ENCODE assay signal across 8 cellular contexts in the genomic region with DNA sequence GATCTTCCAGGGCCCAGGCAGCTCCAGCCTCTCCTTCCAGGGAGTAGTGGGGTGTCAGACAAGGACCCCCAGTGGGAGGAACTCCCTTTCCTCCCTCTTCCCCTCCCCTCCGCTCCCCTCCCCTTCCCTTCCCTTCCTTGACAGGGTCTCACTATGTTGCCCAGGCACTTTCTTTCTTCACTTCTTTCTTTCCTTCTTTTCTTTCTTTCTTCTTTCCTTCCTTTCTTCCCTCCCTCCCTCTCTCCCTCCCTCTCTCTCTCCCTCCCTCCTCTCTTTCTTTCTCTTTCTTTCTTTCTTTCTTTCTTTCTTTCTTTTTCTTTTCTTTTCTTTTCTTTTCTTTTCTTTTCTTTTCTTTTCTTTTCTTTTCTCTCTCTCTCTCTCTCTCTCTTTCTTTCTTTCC.
A peak's percentile ranks its signal among the peaks of the same experiment; 100 is the strongest.
DNase-seq lines count a peak whose midpoint lies in the region; ATAC-seq, FAIRE-seq and TF ChIP-seq lines count a peak whose summit lies in the region.
"Not testable (repeated sequence)": the region's sequence is repeated elsewhere in the genome, so short reads cannot be mapped to it uniquely, and the experiment has no call there.

No MANE protein-coding gene starts in this region.

- H3K4me3 ChIP-seq in CD8-positive, alpha-beta T cell (ENCODE audit: low read depth, low read length) = peak overlapping the region; percentile 51
- not testable (repeated sequence) for H3K4me3 ChIP-seq in KMS-11 (IDR thresholded peaks at IDR 0.05; ENCODE audit: insufficient read depth, low read depth, low read length); transverse colon
- peak overlapping the region; percentile 76 for H3K4me3 ChIP-seq in OCI-LY7 (ENCODE audit: low read depth, low read length, poor library complexity, severe bottlenecking)
- H3K4me3 ChIP-seq in GM12878 = peak overlapping the region; percentile 35

- RAD21 ChIA-PET in GM12878 (lab: Charles Lee; ENCODE audit: unreplicated experiment) = interaction anchor here (0.7 to 1.2 kb wide), 5 partner anchors 12 to 292 kb away, joined by 3 to 4 read pairs (median 3); no protein-coding TSS in a partner anchor

- H3K27me3 ChIP-seq in CD8-positive, alpha-beta T cell (ENCODE audit: insufficient read depth, low read length); KMS-11 (ENCODE audit: insufficient read depth, low read depth); GM12878 (replicated peaks in 1 of 2; ENCODE audit: control insufficient read depth in 2 of 2, insufficient read depth in 2 of 2, low read length in 1 of 2); transverse colon: not testable (repeated sequence)

- SMC1A ChIA-PET in GM12878 (lab: Charles Lee; ENCODE audit: uncharacterized antibody, unreplicated experiment) = interaction anchor here (1.1 to 1.9 kb wide), 2 partner anchors 23 to 34 kb away, joined by 3 to 7 read pairs; no protein-coding TSS in a partner anchor

- peaks cover 47% of the 10 kb centered on the region for H3K4me1 Mint-ChIP-seq in CD8-positive, alpha-beta T cell (ENCODE audit: low read depth)
- peaks cover 52% of the 10 kb centered on the region for H3K4me1 Mint-ChIP-seq in activated CD4-positive, alpha-beta T cell treated with anti-CD3 and anti-CD28 coated beads, Interleukin-2, amount 10 ng/mL, durations not matched to agents 24 days and 14 days
- H3K4me1 Mint-ChIP-seq in activated T-helper 17 cell treated with anti-CD3 and anti-CD28 coated beads, Interleukin-2, amount 50 U/mL, for 72 hours = peaks cover 15% of the 10 kb centered on the region
- peaks cover 30 to 37% of the 10 kb centered on the region in 2 donors for H3K4me1 Mint-ChIP-seq in natural killer cell treated with Interleukin-12 subunit alpha and Interleukin-12 subunit beta and Interleukin-15 and Interleukin-18, amount 100 ng/mL, for 72 hours (ENCODE audit: low read depth in 2 of 2)

- not testable (repeated sequence) for H3K79me2 ChIP-seq in KMS-11 (ENCODE audit: insufficient read depth, low read depth); GM12878 (ENCODE audit: control insufficient read depth, insufficient read depth, low read length)
- H3K79me2 ChIP-seq in OCI-LY7 (ENCODE audit: insufficient read depth, low read depth, low read length) = peaks cover 22% of the 10 kb centered on the region

- in situ Hi-C loops in GM12878 (cut with MboI); transverse colon (cut with MboI; ENCODE audit: low pct_ligation_motif_present in 1 of 4, low pct_unique_long_range_greater_than_20kb in 1 of 4, low sequenced_read_pairs in 3 of 4): not testable (repeated sequence)

- H3K36me3 Mint-ChIP-seq in CD8-positive, alpha-beta T cell; activated CD4-positive, alpha-beta T cell treated with anti-CD3 and anti-CD28 coated beads, Interleukin-2, amount 10 ng/mL, durations not matched to agents 24 days and 14 days (ENCODE audit: low read depth); natural killer cell treated with Interleukin-12 subunit alpha and Interleukin-12 subunit beta and Interleukin-15 and Interleukin-18, amount 100 ng/mL, for 72 hours: not testable (repeated sequence)
- H3K36me3 Mint-ChIP-seq in activated T-helper 17 cell treated with anti-CD3 and anti-CD28 coated beads, Interleukin-2, amount 50 U/mL, for 72 hours (ENCODE audit: low read depth) = peaks cover 68% of the 10 kb centered on the region

- not testable (repeated sequence) for FAIRE-seq in GM12878 (lab: Jason Lieb, UNC)

- not testable (repeated sequence) for TF ChIP-seq POLR2A in GM12878 (IDR thresholded peaks at IDR 0.05; ENCODE audit: low read depth, low read length); transverse colon (IDR thresholded peaks at IDR 0.05)

- POLR2A ChIA-PET in CD8-positive, alpha-beta T cell (lab: Charles Lee) = not testable (repeated sequence)
- POLR2A ChIA-PET in OCI-LY7 (lab: Charles Lee) = interaction anchor here (0.6 to 1.1 kb wide), 6 partner anchors 10 to 1530 kb away, joined by 4 to 6 read pairs (median 4); no protein-coding TSS in a partner anchor
- POLR2A ChIA-PET in GM12878 (lab: Charles Lee) = interaction anchor here (0.6 to 0.7 kb wide), 2 partner anchors 220 to 644 kb away, joined by 3 to 6 read pairs; no protein-coding TSS in a partner anchor

- not testable (repeated sequence) for BruUV-seq in OCI-LY7 (replicated peaks; lab: Mats Ljungman, UMichigan); GM12878 (replicated peaks; lab: Mats Ljungman, UMichigan)

- not testable (repeated sequence) for ATAC-seq in CD8-positive, alpha-beta T cell; activated T-helper 17 cell treated with anti-CD3 and anti-CD28 coated beads, Interleukin-2, amount 50 U/mL, for 72 hours (replicated peaks); GM12878; natural killer cell treated with Interleukin-12 subunit alpha and Interleukin-12 subunit beta and Interleukin-15 and Interleukin-18, amount 100 ng/mL, for 72 hours

- H3K9me3 ChIP-seq in CD8-positive, alpha-beta T cell (ENCODE audit: low read length); OCI-LY7 (ENCODE audit: low read length); GM12878 (replicated peaks; ENCODE audit: control insufficient read depth, insufficient read depth, low read length); transverse colon: not testable (repeated sequence)

- intact Hi-C loops in CD8-positive, alpha-beta T cell (cut with DNase I, micrococcal nuclease) = loop anchor here (5.0 to 10.0 kb wide), 6 partner anchors 171 to 1749 kb away; a partner anchor contains a TSS
- intact Hi-C loops in OCI-LY7 (cut with micrococcal nuclease; ENCODE audit: unreplicated experiment) = loop anchor here (5.0 to 10.0 kb wide), 4 partner anchors 326 to 1671 kb away; a partner anchor contains a TSS
- intact Hi-C loops in activated CD4-positive, alpha-beta T cell treated with anti-CD3 and anti-CD28 coated beads, Interleukin-2, amount 10 ng/mL, durations not matched to agents 24 days and 14 days (cut with micrococcal nuclease) = loop anchor here (10.0 kb wide), 2 partner anchors 609 to 1219 kb away; a partner anchor contains a TSS
- intact Hi-C loops in GM12878 (cut with micrococcal nuclease; ENCODE audit: unreplicated experiment); transverse colon (cut with DNase I; ENCODE audit: low total_unique reads): not testable (repeated sequence)

- H3K4me2 ChIP-seq in KMS-11 (peak overlapping the region; percentile 86; the same call in 1 of the 2 replicates), OCI-LY7 (ENCODE audit: low read length) (peak overlapping the region; percentile 99), GM12878 (ENCODE audit: control insufficient read depth, insufficient read depth) (peak overlapping the region; percentile 94)

- 45% methylated on average over 1 of the region's 1 CpG for WGBS in GM12878 (ENCODE audit: insufficient coverage, insufficient replicate concordance, low lambda C conversion rate, missing lambda C conversion rate)
- WGBS in transverse colon (ENCODE audit: low coverage in 1 of 2), 2 donors = 100% methylated on average over 1 of the region's 1 CpG; no CpG with 5 or more reads in 1 of the 2 donors

- H3K27ac ChIP-seq in CD8-positive, alpha-beta T cell (ENCODE audit: low read depth, low read length) = peak overlapping the region; percentile 69
- H3K27ac ChIP-seq in KMS-11 (peak overlapping the region; percentile 89), OCI-LY7 (ENCODE audit: low read depth, low read length, poor library complexity, severe bottlenecking) (peak overlapping the region; percentile 100), GM12878 (ENCODE audit: control insufficient read depth, insufficient read depth) (peak overlapping the region; percentile 99), transverse colon (peak overlapping the region in 3 of 4 donors; percentile 41 to 80 (median 52))

- not testable (repeated sequence) for H3K36me3 ChIP-seq in CD8-positive, alpha-beta T cell (ENCODE audit: insufficient read depth, low read length); KMS-11 (ENCODE audit: insufficient read depth); OCI-LY7 (ENCODE audit: insufficient read depth, low read length); GM12878 (ENCODE audit: control insufficient read depth in 2 of 2, insufficient read depth in 2 of 2, low read length in 1 of 2); transverse colon

- not testable (repeated sequence) for H3K9me3 Mint-ChIP-seq in CD8-positive, alpha-beta T cell; activated CD4-positive, alpha-beta T cell treated with anti-CD3 and anti-CD28 coated beads, Interleukin-2, amount 10 ng/mL, durations not matched to agents 24 days and 14 days; activated T-helper 17 cell treated with anti-CD3 and anti-CD28 coated beads, Interleukin-2, amount 50 U/mL, for 72 hours; natural killer cell treated with Interleukin-12 subunit alpha and Interleukin-12 subunit beta and Interleukin-15 and Interleukin-18, amount 100 ng/mL, for 72 hours

- H3K4me3 Mint-ChIP-seq in CD8-positive, alpha-beta T cell = peak overlapping the region; percentile 86
- H3K4me3 Mint-ChIP-seq in activated CD4-positive, alpha-beta T cell treated with anti-CD3 and anti-CD28 coated beads, Interleukin-2, amount 10 ng/mL, durations not matched to agents 24 days and 14 days = peak overlapping the region; percentile 93
- H3K4me3 Mint-ChIP-seq in activated T-helper 17 cell treated with anti-CD3 and anti-CD28 coated beads, Interleukin-2, amount 50 U/mL, for 72 hours = peak overlapping the region; percentile 93
- peak overlapping the region; percentile 56 for H3K4me3 Mint-ChIP-seq in natural killer cell treated with Interleukin-12 subunit alpha and Interleukin-12 subunit beta and Interleukin-15 and Interleukin-18, amount 100 ng/mL, for 72 hours

- H3K27me3 Mint-ChIP-seq in CD8-positive, alpha-beta T cell (ENCODE audit: low read depth); activated CD4-positive, alpha-beta T cell treated with anti-CD3 and anti-CD28 coated beads, Interleukin-2, amount 10 ng/mL, durations not matched to agents 24 days and 14 days; activated T-helper 17 cell treated with anti-CD3 and anti-CD28 coated beads, Interleukin-2, amount 50 U/mL, for 72 hours; natural killer cell treated with Interleukin-12 subunit alpha and Interleukin-12 subunit beta and Interleukin-15 and Interleukin-18, amount 100 ng/mL, for 72 hours: not testable (repeated sequence)

- not testable (repeated sequence) for DNase-seq in CD8-positive, alpha-beta T cell; OCI-LY7 (ENCODE audit: low spot score); activated CD4-positive, alpha-beta T cell treated with anti-CD3 and anti-CD28 coated beads, Interleukin-2, amount 10 ng/mL, durations not matched to agents 24 days and 14 days; GM12878 (ENCODE audit: low read depth, low spot score); natural killer cell treated with Interleukin-12 subunit alpha and Interleukin-12 subunit beta and Interleukin-15 and Interleukin-18, amount 100 ng/mL, for 72 hours (ENCODE audit: low spot score); transverse colon

- peak overlapping the region; percentile 95 for H3K27ac Mint-ChIP-seq in CD8-positive, alpha-beta T cell
- H3K27ac Mint-ChIP-seq in activated CD4-positive, alpha-beta T cell treated with anti-CD3 and anti-CD28 coated beads, Interleukin-2, amount 10 ng/mL, durations not matched to agents 24 days and 14 days = peak overlapping the region; percentile 98
- peak overlapping the region; percentile 92 for H3K27ac Mint-ChIP-seq in activated T-helper 17 cell treated with anti-CD3 and anti-CD28 coated beads, Interleukin-2, amount 50 U/mL, for 72 hours
- peak overlapping the region; percentile 79 to 98 for H3K27ac Mint-ChIP-seq in natural killer cell treated with Interleukin-12 subunit alpha and Interleukin-12 subunit beta and Interleukin-15 and Interleukin-18, amount 100 ng/mL, for 72 hours

- H3K4me1 ChIP-seq in CD8-positive, alpha-beta T cell (ENCODE audit: insufficient read depth, low read length) = peaks cover 41% of the 10 kb centered on the region
- H3K4me1 ChIP-seq in KMS-11 (ENCODE audit: low read depth, poor library complexity, severe bottlenecking) (peaks cover 69% of the 10 kb centered on the region), OCI-LY7 (ENCODE audit: insufficient read depth, low read length, poor library complexity, severe bottlenecking) (peaks cover 75% of the 10 kb centered on the region), GM12878 (ENCODE audit: control insufficient read depth, insufficient read depth, low read length) (peaks cover 40% of the 10 kb centered on the region)
- not testable (repeated sequence) for H3K4me1 ChIP-seq in transverse colon

- TF ChIP-seq CTCF in CD8-positive, alpha-beta T cell (IDR thresholded peaks at IDR 0.05); KMS-11 (conservative IDR thresholded peaks at IDR 0.05; ENCODE audit: low read depth, low read length); OCI-LY7 (conservative IDR thresholded peaks at IDR 0.05; ENCODE audit: low read length); GM12878 (IDR thresholded peaks at IDR 0.05 in 2 of 3, conservative IDR thresholded peaks at IDR 0.05 in 1 of 3; ENCODE audit: control insufficient read depth in 2 of 3, extremely low read depth in 1 of 3, insufficient read depth in 1 of 3, low read depth in 3 of 3, low read length in 3 of 3); transverse colon (IDR thresholded peaks at IDR 0.05): not testable (repeated sequence)

- not testable (repeated sequence) for H3K9ac ChIP-seq in KMS-11
- H3K9ac ChIP-seq in GM12878 (ENCODE audit: control insufficient read depth, insufficient read depth, low read length) = peak overlapping the region; percentile 82

- H4K20me1 ChIP-seq in KMS-11 (ENCODE audit: insufficient read depth); OCI-LY7 (ENCODE audit: insufficient read depth, low read length); GM12878 (ENCODE audit: control insufficient read depth, insufficient read depth): not testable (repeated sequence)

- not testable (repeated sequence) for TF ChIP-seq EP300 in GM12878 (IDR thresholded peaks at IDR 0.05; ENCODE audit: borderline replicate concordance in 1 of 2, control insufficient read depth in 1 of 2, low read depth in 2 of 2, low read length in 2 of 2); transverse colon (IDR thresholded peaks at IDR 0.05; ENCODE audit: low read depth)

- CTCF ChIA-PET in CD8-positive, alpha-beta T cell (lab: Charles Lee) = interaction anchor here (1.0 to 3.0 kb wide), 3 partner anchors 8 to 18 kb away, joined by 3 to 11 read pairs (median 9); no protein-coding TSS in a partner anchor
- CTCF ChIA-PET in OCI-LY7 (lab: Charles Lee; ENCODE audit: unreplicated experiment) = not testable (repeated sequence)
- CTCF ChIA-PET in GM12878 (lab: Yijun Ruan, JAX) = interaction anchor here (0.6 to 1.7 kb wide), 6 partner anchors 10 to 1000 kb away, joined by 3 to 5 read pairs (median 3); no protein-coding TSS in a partner anchor

- TF ChIP-seq RAD21 in GM12878 (IDR thresholded peaks at IDR 0.05; ENCODE audit: insufficient read depth, low read depth, low read length) = not testable (repeated sequence)

- H2AFZ ChIP-seq in KMS-11 (ENCODE audit: low read depth) (0 out of 2 replicates have a peak overlapping the region, but pooled peaks have one; percentile 80), GM12878 (ENCODE audit: control insufficient read depth, low read depth, low read length) (peak overlapping the region; percentile 92)
- H2AFZ ChIP-seq in OCI-LY7 (ENCODE audit: low read length) = not testable (repeated sequence)

- not testable (repeated sequence) for H3K9me2 ChIP-seq in OCI-LY7 (ENCODE audit: insufficient read depth, low read length)
